12 cellular contexts compared by ENCODE assay signal in the genomic region with DNA sequence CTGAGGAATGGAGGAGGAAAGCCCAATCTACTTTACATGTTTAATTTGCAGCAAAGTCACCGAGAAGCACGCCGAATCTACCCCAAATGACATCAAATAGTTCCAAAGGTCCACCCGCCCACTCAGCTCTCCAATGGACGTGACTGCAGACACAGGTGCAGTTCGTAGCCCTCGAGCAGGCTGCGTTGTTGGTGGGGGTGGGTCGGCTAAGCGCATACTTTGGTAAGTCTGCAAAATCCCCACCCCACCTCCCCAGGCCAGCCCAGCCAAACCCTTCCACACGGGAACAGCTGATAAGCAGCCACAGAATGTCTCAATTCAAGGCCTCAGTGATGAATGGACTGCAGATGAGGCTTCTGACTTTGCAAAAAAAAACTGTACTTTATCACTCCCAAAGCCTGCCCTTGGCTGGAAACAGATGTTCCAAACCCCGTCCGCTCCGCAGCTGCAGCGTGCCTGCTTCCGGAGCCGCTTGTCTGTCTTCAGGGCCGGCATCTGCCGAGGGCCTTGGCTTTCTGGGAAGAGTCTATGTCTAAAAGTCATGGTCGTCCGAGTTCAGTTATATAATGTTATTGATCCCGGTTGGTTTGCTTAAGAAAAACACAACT. TPM values are rescaled to one million over a fixed set of nuclear protein-coding genes. Genes with fewer than 3 reads are reported as not detected.
DNase-seq lines count a peak whose midpoint lies in the region; ATAC-seq and TF ChIP-seq lines count a peak whose summit lies in the region.
"Had no signal": no experiment of that assay in that cellular context is flagged by ENCODE, and none has a peak within 500 bp of the region (broad histone marks: within the 10 kb centered on the region; RNA-seq: fewer than 3 reads in every experiment).

No MANE protein-coding gene starts in this region.

- in situ Hi-C loops in GM13976 (cut with MboI; ENCODE audit: low sequenced_read_pairs, unreplicated experiment): no loop called here

- DNase-seq in NCI-H2171 treated with DMSO at 0.1 percent for 48 hours (lab: John Stamatoyannopoulos, UW) (peak; percentile 6), NCI-H2171 (lab: John Stamatoyannopoulos, UW) (no peak), caudate nucleus (lab: John Stamatoyannopoulos, UW) (peak in 15 of 61 donors; percentile 15 to 50 (median 32)), left kidney (ENCODE audit: low read depth, low spot score) (peak; percentile 71), GM13976 (ENCODE audit: low spot score) (no peak), iPS-NIHi7 (ENCODE audit: extremely low spot score) (no peak)
- DNase-seq: 8988T; activated CD4-positive, alpha-beta memory T cell treated with anti-CD3 and anti-CD28 coated beads for 36 hours; brain microvascular endothelial cell; PC-9 had no signal

- peak overlapping the region; percentile 2 for H3K27ac ChIP-seq in caudate nucleus (ENCODE audit: low read depth, low read length)
- peak overlapping the region; percentile 37 for H3K27ac ChIP-seq in temporal lobe (ENCODE audit: low read depth, low read length)
- H3K27ac ChIP-seq: brain microvascular endothelial cell, PC-9 had no signal

- ATAC-seq in GM18517 (IDR thresholded peaks at IDR 0.05; ENCODE audit: unreplicated experiment): no peak

- TF ChIP-seq CTCF in GM13976 (IDR thresholded peaks at IDR 0.05; ENCODE audit: borderline replicate concordance, control extremely low read depth, extremely low read depth, insufficient read depth, missing control alignments): no peak

RNA-seq across cellular contexts. Expression of a gene that starts 38.2 kb away (rescaled TPM):
- 11.8 TPM for total RNA-seq in temporal lobe

Comparison
In these comparisons a context has a peak if more than half of its experiments do, and no peak if none do; other contexts are left out.
1. DNase-seq: peak in NCI-H2171 treated with DMSO at 0.1 percent for 48 hours (single experiment) and left kidney (single experiment); none in NCI-H2171 (single experiment), GM13976 (single experiment) and iPS-NIHi7 (single experiment).